ENCODE assay signal across 16 cellular contexts in the genomic region with DNA sequence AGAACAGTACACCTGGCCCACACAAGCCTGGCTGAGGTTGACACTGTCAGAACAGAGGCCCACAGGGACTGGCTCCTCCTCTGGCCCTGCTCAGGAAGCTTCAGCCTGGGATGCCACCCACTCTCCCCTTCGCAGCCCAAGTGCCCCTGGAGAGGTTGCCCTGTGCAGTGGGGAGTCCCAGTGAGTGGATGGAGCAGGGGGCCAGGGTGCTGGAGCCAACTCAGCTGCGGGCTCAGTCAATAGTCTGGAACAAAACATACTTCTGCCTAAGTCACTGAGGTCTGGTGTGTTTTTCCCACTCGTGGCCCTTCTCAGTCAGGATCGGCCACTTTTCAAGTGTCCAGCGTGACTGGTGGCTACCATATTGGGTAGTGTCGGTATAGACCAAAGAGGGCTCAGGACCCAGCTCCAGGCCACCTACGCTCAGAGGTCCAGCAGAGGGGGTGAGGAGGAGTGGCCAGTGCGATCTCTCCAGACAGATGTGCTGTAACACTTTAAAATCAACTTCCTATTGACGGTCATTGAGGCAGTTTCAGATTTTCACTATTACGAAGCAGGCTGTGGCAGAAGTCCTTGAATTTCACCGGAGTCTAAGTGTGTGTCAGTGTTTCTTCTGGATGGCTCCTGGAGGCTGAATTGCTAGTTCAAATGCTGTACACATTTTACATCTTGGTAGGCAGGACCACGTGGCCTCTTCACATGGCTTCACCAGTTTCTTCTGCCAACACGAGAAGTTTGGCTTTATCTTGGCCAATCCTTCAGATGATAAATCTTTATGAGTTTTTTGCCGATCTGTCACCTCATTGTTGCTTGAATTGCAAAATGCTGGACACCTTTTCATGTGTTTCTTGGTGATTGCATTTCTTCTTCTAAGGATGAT. TPM values are rescaled to one million over a fixed set of nuclear protein-coding genes. Genes with fewer than 3 reads are reported as not detected.
DNase-seq lines count a peak whose midpoint lies in the region; ATAC-seq, FAIRE-seq and TF ChIP-seq lines count a peak whose summit lies in the region.
"Had no signal": no experiment of that assay in that cellular context is flagged by ENCODE, and none has a peak within 500 bp of the region (broad histone marks: within the 10 kb centered on the region; RNA-seq: fewer than 3 reads in every experiment).

No MANE protein-coding gene starts in this region.

- TF ChIP-seq CTCF in A549 (IDR thresholded peaks at IDR 0.05) (no peak), RWPE2 (IDR thresholded peaks at IDR 0.05; ENCODE audit: poor library complexity, severe bottlenecking) (no peak), upper lobe of right lung (IDR thresholded peaks at IDR 0.05) (no peak)

- H3K36me3 ChIP-seq in RWPE2 (ENCODE audit: low read depth) (no peaks in the 10 kb centered on the region), upper lobe of right lung (no peaks in the 10 kb centered on the region)

- DNase-seq in A549 (ENCODE audit: low read depth in 1 of 2, low spot score in 1 of 2) = no peak
- DNase-seq in RWPE2 (ENCODE audit: low spot score) = peak; percentile 29
- peak; percentile 87 for DNase-seq in mesenteric fat pad (ENCODE audit: low spot score)
- peak; percentile 33 for DNase-seq in upper lobe of right lung
- DNase-seq in DMS53 (lab: John Stamatoyannopoulos, UW) = no peak
- DNase-seq: CD8-positive, alpha-beta T cell; DND-41; GDM1; GOT3; H9 had no signal

- H3K9me3 ChIP-seq in A549 (no peaks in the 10 kb centered on the region), RWPE2 (ENCODE audit: severe bottlenecking) (no peaks in the 10 kb centered on the region), upper lobe of right lung (no peaks in the 10 kb centered on the region)

- no peak for TF ChIP-seq RAD21 in A549 (conservative IDR thresholded peaks at IDR 0.05 in 1 of 2, IDR thresholded peaks at IDR 0.05 in 1 of 2)

- no peak overlapping the region for H3K4me3 ChIP-seq in A549
- no peak overlapping the region for H3K4me3 ChIP-seq in RWPE2 (ENCODE audit: severe bottlenecking)
- H3K4me3 ChIP-seq in upper lobe of right lung = no peak overlapping the region

- no peaks in the 10 kb centered on the region for H3K27me3 ChIP-seq in RWPE2 (ENCODE audit: insufficient read depth, poor library complexity, severe bottlenecking)
- H3K27me3 ChIP-seq in upper lobe of right lung = no peaks in the 10 kb centered on the region

- POLR2A ChIA-PET in A549 (lab: Yijun Ruan, JAX) = no interaction called here

- intact Hi-C loops in upper lobe of right lung (cut with DNase I) = no loop called here

- ATAC-seq in A549 (no peak), RWPE2 (ENCODE audit: low read depth) (no peak), upper lobe of right lung (no peak), GM21619 (IDR thresholded peaks at IDR 0.05; ENCODE audit: unreplicated experiment) (no peak)
- ATAC-seq: CD8-positive, alpha-beta T cell had no signal

- H3K4me2 ChIP-seq in A549 = no peak overlapping the region

- no peak for TF ChIP-seq EP300 in A549 (IDR thresholded peaks at IDR 0.05)

- peak; percentile 68 for FAIRE-seq in A549 (lab: Jason Lieb, UNC)
- FAIRE-seq: D721Med, GM12892 had no signal

- CTCF ChIA-PET in A549 (lab: Yijun Ruan, JAX) = interaction anchor here (1.3 kb wide), 1 partner anchor 59 kb away, joined by 4 read pairs; no protein-coding TSS in a partner anchor

- no peak for TF ChIP-seq POLR2A in A549 (IDR thresholded peaks at IDR 0.05; ENCODE audit: low read length)

- H3K27ac ChIP-seq in A549 (no peak overlapping the region), RWPE2 (ENCODE audit: poor library complexity, severe bottlenecking) (no peak overlapping the region), upper lobe of right lung (no peak overlapping the region)

- WGBS in A549 (ENCODE audit: missing lambda C conversion rate) = 72% methylated on average over 14 of the region's 14 CpGs

- H3K4me1 ChIP-seq in A549 (peaks cover 9% of the 10 kb centered on the region), RWPE2 (ENCODE audit: insufficient read depth, poor library complexity, severe bottlenecking) (no peaks in the 10 kb centered on the region), upper lobe of right lung (no peaks in the 10 kb centered on the region)

TF ChIP-seq in A549, 52 proteins besides CTCF, POLR2A, EP300 and RAD21:
- no peak for TF ChIP-seq CBX2 (IDR thresholded peaks at IDR 0.05; ENCODE audit: borderline replicate concordance, low read depth)
- no peak for TF ChIP-seq HOXB5 (CRISPR knock-in tag; IDR thresholded peaks at IDR 0.05)

RNA-seq across cellular contexts. Expression of a gene that starts 1.0 kb away (rescaled TPM):
- polyA plus RNA-seq in A549 (2011; rRNA removed) = not detected in 2 replicates
- polyA plus RNA-seq in A549 (2012; cell fraction: cytosol; rRNA removed) = 0.03 TPM in 1 of 2 replicates, not detected in the other
- not detected in 2 replicates for polyA plus RNA-seq in A549 (2012; cell fraction: nucleus; rRNA removed)
- polyA plus RNA-seq in A549 (2017; fragmentation: RNase III; extraction: RNeasy Plus Mini Kit Qiagen cat#74134 plus additional on column Dnase treatment) = 0.12 TPM in 1 of 3 replicates, not detected in the others
- polyA minus RNA-seq in A549 (2011; rRNA and poly(A)+ RNA removed) = not detected in 2 replicates
- 0.48 TPM for total RNA-seq in mesenteric fat pad
- 0.23 TPM for total RNA-seq in upper lobe of right lung
- total RNA-seq: A673, HT-29 had no signal
- polyA plus RNA-seq: CD14-positive monocyte had no signal

RNA-seq across cellular contexts. Expression of a gene that starts 10.5 kb away (rescaled TPM):
- 113 and 142 TPM in 2 replicates for polyA plus RNA-seq in A549 (2011; rRNA removed)
- 86.7 and 111 TPM in 2 replicates for polyA plus RNA-seq in A549 (2012; cell fraction: cytosol; rRNA removed)
- 82.2 and 89.2 TPM in 2 replicates for polyA plus RNA-seq in A549 (2012; cell fraction: nucleus; rRNA removed)
- polyA plus RNA-seq in A549 (2017; fragmentation: RNase III; extraction: RNeasy Plus Mini Kit Qiagen cat#74134 plus additional on column Dnase treatment) = 130 to 133 TPM (median 130 TPM) in 3 replicates
- polyA minus RNA-seq in A549 (2011; rRNA and poly(A)+ RNA removed) = 118 and 131 TPM in 2 replicates
- total RNA-seq in mesenteric fat pad = 77.4 TPM
- 54.7 TPM for total RNA-seq in upper lobe of right lung

RNA-seq across cellular contexts. Expression of a gene that starts 49.1 kb away (rescaled TPM):
- polyA plus RNA-seq in A549 (2011; rRNA removed) = not detected in 2 replicates
- not detected in 2 replicates for polyA plus RNA-seq in A549 (2012; cell fraction: cytosol; rRNA removed)
- polyA plus RNA-seq in A549 (2012; cell fraction: nucleus; rRNA removed) = 0.22 TPM in 1 of 2 replicates, not detected in the other
- not detected in 3 replicates for polyA plus RNA-seq in A549 (2017; fragmentation: RNase III; extraction: RNeasy Plus Mini Kit Qiagen cat#74134 plus additional on column Dnase treatment)
- not detected in 2 replicates for polyA minus RNA-seq in A549 (2011; rRNA and poly(A)+ RNA removed)
- total RNA-seq in mesenteric fat pad = not detected
- 3.1 TPM for total RNA-seq in upper lobe of right lung
- total RNA-seq: A673; CD8-positive, alpha-beta T cell; HT-29 had no signal
- polyA plus RNA-seq: CD14-positive monocyte had no signal

Comparison
In these comparisons a context has a peak if more than half of its experiments do, and no peak if none do; other contexts are left out.
1. DNase-seq: peak in RWPE2 (single experiment), mesenteric fat pad (single experiment) and upper lobe of right lung (single experiment); none in A549 (0 of 2) and DMS53 (single experiment).